ENCODE assay signal across 1 cellular context in the genomic region with DNA sequence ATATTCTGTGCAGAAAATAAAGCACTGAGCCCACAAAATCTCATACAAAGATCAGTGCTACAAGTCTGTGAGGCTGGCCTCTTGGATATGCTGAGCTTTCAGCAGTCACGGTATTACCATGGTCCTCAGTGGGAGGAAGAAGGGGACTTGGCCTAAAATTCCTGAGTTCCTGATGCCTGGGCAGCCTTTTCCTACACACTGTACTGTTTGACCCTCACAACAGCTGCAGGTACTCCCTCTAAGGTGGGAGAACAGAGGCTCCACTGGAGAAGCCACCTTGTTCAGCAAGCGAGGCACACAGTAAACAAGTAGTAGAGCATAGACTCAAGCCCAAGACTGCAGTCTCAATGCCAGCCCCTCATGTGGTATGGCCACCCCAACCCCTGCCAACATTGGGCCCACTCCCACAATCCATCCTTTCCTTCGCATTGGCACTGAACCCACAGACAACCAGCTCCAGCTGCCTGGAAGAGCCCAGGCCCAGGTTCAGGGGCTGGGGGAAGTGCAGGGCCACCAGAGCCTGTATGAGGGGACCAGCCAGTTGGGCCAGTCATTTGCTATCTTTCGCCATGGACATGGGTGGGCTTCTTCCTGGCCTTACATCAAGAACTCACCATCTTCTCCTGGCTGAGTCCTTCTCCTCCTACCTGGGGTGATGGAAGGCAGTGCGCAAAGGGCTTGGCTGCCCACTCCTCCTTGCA.
TF ChIP-seq lines count a peak whose summit lies in the region.

No MANE protein-coding gene starts in this region.

TF ChIP-seq in HepG2, 621 proteins besides CTCF, POLR2A, EP300 and RAD21 (continued from another document and continues in another):
- TF ChIP-seq, protein P1, sequence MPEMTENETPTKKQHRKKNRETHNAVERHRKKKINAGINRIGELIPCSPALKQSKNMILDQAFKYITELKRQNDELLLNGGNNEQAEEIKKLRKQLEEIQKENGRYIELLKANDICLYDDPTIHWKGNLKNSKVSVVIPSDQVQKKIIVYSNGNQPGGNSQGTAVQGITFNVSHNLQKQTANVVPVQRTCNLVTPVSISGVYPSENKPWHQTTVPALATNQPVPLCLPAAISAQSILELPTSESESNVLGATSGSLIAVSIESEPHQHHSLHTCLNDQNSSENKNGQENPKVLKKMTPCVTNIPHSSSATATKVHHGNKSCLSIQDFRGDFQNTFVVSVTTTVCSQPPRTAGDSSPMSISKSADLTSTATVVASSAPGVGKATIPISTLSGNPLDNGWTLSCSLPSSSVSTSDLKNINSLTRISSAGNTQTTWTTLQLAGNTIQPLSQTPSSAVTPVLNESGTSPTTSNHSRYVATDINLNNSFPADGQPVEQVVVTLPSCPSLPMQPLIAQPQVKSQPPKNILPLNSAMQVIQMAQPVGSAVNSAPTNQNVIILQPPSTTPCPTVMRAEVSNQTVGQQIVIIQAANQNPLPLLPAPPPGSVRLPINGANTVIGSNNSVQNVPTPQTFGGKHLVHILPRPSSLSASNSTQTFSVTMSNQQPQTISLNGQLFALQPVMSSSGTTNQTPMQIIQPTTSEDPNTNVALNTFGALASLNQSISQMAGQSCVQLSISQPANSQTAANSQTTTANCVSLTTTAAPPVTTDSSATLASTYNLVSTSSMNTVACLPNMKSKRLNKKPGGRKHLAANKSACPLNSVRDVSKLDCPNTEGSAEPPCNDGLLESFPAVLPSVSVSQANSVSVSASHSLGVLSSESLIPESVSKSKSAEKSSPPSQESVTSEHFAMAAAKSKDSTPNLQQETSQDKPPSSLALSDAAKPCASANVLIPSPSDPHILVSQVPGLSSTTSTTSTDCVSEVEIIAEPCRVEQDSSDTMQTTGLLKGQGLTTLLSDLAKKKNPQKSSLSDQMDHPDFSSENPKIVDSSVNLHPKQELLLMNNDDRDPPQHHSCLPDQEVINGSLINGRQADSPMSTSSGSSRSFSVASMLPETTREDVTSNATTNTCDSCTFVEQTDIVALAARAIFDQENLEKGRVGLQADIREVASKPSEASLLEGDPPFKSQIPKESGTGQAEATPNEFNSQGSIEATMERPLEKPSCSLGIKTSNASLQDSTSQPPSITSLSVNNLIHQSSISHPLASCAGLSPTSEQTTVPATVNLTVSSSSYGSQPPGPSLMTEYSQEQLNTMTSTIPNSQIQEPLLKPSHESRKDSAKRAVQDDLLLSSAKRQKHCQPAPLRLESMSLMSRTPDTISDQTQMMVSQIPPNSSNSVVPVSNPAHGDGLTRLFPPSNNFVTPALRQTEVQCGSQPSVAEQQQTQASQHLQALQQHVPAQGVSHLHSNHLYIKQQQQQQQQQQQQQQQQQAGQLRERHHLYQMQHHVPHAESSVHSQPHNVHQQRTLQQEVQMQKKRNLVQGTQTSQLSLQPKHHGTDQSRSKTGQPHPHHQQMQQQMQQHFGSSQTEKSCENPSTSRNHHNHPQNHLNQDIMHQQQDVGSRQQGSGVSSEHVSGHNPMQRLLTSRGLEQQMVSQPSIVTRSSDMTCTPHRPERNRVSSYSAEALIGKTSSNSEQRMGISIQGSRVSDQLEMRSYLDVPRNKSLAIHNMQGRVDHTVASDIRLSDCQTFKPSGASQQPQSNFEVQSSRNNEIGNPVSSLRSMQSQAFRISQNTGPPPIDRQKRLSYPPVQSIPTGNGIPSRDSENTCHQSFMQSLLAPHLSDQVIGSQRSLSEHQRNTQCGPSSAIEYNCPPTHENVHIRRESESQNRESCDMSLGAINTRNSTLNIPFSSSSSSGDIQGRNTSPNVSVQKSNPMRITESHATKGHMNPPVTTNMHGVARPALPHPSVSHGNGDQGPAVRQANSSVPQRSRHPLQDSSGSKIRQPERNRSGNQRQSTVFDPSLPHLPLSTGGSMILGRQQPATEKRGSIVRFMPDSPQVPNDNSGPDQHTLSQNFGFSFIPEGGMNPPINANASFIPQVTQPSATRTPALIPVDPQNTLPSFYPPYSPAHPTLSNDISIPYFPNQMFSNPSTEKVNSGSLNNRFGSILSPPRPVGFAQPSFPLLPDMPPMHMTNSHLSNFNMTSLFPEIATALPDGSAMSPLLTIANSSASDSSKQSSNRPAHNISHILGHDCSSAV (CRISPR knock-in tag; IDR thresholded peaks at IDR 0.05; ENCODE audit: borderline replicate concordance) = no peak
- TF ChIP-seq ZSCAN25 (CRISPR knock-in tag; IDR thresholded peaks at IDR 0.05) (no peak), SNAI1 (CRISPR knock-in tag; IDR thresholded peaks at IDR 0.05; ENCODE audit: borderline replicate concordance) (no peak), ETV5 (CRISPR knock-in tag; IDR thresholded peaks at IDR 0.05; ENCODE audit: borderline replicate concordance) (no peak), ZBTB20 (CRISPR knock-in tag; IDR thresholded peaks at IDR 0.05; ENCODE audit: borderline replicate concordance, low read depth) (no peak), ZNF709 (CRISPR knock-in tag; IDR thresholded peaks at IDR 0.05) (no peak), SMYD3 (CRISPR knock-in tag; IDR thresholded peaks at IDR 0.05) (no peak), ETV6 (CRISPR knock-in tag; conservative IDR thresholded peaks at IDR 0.05) (no peak), SOX5 (CRISPR knock-in tag; IDR thresholded peaks at IDR 0.05; ENCODE audit: borderline replicate concordance) (no peak), CENPX (CRISPR knock-in tag; IDR thresholded peaks at IDR 0.05) (no peak), NAIF1 (CRISPR knock-in tag; IDR thresholded peaks at IDR 0.05; ENCODE audit: borderline replicate concordance) (no peak), NRL (CRISPR knock-in tag; IDR thresholded peaks at IDR 0.05; ENCODE audit: borderline replicate concordance) (no peak), RBFOX2 (IDR thresholded peaks at IDR 0.05; ENCODE audit: low read depth, low read length) (peak; percentile 44; the same call in 1 of the 2 replicates), SOX6 (IDR thresholded peaks at IDR 0.05) (no peak), SOX6 (CRISPR knock-in tag; IDR thresholded peaks at IDR 0.05) (0 out of 2 replicates have a peak, but pooled peaks have one; percentile 45), MED13 (CRISPR knock-in tag; IDR thresholded peaks at IDR 0.05) (0 out of 2 replicates have a peak, but pooled peaks have one; percentile 10), EHMT2 (IDR thresholded peaks at IDR 0.05; ENCODE audit: borderline replicate concordance, low read depth, low read length) (no peak), ZSCAN31 (CRISPR knock-in tag; IDR thresholded peaks at IDR 0.05; ENCODE audit: low read depth) (peak; percentile 5; the same call in 1 of the 2 replicates), ZNF331 (CRISPR knock-in tag; IDR thresholded peaks at IDR 0.05) (no peak), ZFP36L2 (CRISPR knock-in tag; IDR thresholded peaks at IDR 0.05) (no peak), RNF2 (conservative IDR thresholded peaks at IDR 0.05; ENCODE audit: low read depth) (no peak), RBM39 (IDR thresholded peaks at IDR 0.05; ENCODE audit: low read depth, low read length, poor library complexity, severe bottlenecking) (no peak), ZNF296 (CRISPR knock-in tag; conservative IDR thresholded peaks at IDR 0.05) (no peak), ZFP41 (CRISPR knock-in tag; IDR thresholded peaks at IDR 0.05; ENCODE audit: borderline replicate concordance) (no peak), ZMYM4 (CRISPR knock-in tag; IDR thresholded peaks at IDR 0.05) (peak; percentile 32; the same call in 1 of the 2 replicates), MAFG (CRISPR knock-in tag; IDR thresholded peaks at IDR 0.05) (no peak), ATRX (CRISPR knock-in tag; IDR thresholded peaks at IDR 0.05; ENCODE audit: borderline replicate concordance) (no peak), POGZ (CRISPR knock-in tag; IDR thresholded peaks at IDR 0.05) (peak; percentile 7; the same call in 1 of the 2 replicates), ZBTB7B (CRISPR knock-in tag; IDR thresholded peaks at IDR 0.05) (no peak), ATF1 (CRISPR knock-in tag; IDR thresholded peaks at IDR 0.05) (0 out of 2 replicates have a peak, but pooled peaks have one; percentile 7), ZNF746 (CRISPR knock-in tag; IDR thresholded peaks at IDR 0.05) (0 out of 2 replicates have a peak, but pooled peaks have one; percentile 23), PHB2 (IDR thresholded peaks at IDR 0.05; ENCODE audit: partially characterized antibody) (no peak), ZFX (CRISPR knock-in tag; IDR thresholded peaks at IDR 0.05; ENCODE audit: low read depth) (peak; percentile 49), ISX (CRISPR knock-in tag; conservative IDR thresholded peaks at IDR 0.05) (no peak), BRCA1 (CRISPR knock-in tag; IDR thresholded peaks at IDR 0.05) (no peak)
- TF ChIP-seq, protein P2, sequence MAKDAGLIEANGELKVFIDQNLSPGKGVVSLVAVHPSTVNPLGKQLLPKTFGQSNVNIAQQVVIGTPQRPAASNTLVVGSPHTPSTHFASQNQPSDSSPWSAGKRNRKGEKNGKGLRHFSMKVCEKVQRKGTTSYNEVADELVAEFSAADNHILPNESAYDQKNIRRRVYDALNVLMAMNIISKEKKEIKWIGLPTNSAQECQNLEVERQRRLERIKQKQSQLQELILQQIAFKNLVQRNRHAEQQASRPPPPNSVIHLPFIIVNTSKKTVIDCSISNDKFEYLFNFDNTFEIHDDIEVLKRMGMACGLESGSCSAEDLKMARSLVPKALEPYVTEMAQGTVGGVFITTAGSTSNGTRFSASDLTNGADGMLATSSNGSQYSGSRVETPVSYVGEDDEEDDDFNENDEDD (CRISPR knock-in tag; IDR thresholded peaks at IDR 0.05; ENCODE audit: borderline replicate concordance) = no peak
- TF ChIP-seq, protein P3, sequence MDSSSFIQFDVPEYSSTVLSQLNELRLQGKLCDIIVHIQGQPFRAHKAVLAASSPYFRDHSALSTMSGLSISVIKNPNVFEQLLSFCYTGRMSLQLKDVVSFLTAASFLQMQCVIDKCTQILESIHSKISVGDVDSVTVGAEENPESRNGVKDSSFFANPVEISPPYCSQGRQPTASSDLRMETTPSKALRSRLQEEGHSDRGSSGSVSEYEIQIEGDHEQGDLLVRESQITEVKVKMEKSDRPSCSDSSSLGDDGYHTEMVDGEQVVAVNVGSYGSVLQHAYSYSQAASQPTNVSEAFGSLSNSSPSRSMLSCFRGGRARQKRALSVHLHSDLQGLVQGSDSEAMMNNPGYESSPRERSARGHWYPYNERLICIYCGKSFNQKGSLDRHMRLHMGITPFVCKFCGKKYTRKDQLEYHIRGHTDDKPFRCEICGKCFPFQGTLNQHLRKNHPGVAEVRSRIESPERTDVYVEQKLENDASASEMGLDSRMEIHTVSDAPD (CRISPR knock-in tag; IDR thresholded peaks at IDR 0.05) = no peak
- TF ChIP-seq, protein P4, sequence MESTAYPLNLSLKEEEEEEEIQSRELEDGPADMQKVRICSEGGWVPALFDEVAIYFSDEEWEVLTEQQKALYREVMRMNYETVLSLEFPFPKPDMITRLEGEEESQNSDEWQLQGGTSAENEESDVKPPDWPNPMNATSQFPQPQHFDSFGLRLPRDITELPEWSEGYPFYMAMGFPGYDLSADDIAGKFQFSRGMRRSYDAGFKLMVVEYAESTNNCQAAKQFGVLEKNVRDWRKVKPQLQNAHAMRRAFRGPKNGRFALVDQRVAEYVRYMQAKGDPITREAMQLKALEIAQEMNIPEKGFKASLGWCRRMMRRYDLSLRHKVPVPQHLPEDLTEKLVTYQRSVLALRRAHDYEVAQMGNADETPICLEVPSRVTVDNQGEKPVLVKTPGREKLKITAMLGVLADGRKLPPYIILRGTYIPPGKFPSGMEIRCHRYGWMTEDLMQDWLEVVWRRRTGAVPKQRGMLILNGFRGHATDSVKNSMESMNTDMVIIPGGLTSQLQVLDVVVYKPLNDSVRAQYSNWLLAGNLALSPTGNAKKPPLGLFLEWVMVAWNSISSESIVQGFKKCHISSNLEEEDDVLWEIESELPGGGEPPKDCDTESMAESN (CRISPR knock-in tag; conservative IDR thresholded peaks at IDR 0.05) = no peak; the same call in 1 of the 2 replicates
- TF ChIP-seq, protein P5, sequence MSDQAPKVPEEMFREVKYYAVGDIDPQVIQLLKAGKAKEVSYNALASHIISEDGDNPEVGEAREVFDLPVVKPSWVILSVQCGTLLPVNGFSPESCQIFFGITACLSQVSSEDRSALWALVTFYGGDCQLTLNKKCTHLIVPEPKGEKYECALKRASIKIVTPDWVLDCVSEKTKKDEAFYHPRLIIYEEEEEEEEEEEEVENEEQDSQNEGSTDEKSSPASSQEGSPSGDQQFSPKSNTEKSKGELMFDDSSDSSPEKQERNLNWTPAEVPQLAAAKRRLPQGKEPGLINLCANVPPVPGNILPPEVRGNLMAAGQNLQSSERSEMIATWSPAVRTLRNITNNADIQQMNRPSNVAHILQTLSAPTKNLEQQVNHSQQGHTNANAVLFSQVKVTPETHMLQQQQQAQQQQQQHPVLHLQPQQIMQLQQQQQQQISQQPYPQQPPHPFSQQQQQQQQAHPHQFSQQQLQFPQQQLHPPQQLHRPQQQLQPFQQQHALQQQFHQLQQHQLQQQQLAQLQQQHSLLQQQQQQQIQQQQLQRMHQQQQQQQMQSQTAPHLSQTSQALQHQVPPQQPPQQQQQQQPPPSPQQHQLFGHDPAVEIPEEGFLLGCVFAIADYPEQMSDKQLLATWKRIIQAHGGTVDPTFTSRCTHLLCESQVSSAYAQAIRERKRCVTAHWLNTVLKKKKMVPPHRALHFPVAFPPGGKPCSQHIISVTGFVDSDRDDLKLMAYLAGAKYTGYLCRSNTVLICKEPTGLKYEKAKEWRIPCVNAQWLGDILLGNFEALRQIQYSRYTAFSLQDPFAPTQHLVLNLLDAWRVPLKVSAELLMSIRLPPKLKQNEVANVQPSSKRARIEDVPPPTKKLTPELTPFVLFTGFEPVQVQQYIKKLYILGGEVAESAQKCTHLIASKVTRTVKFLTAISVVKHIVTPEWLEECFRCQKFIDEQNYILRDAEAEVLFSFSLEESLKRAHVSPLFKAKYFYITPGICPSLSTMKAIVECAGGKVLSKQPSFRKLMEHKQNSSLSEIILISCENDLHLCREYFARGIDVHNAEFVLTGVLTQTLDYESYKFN (CRISPR knock-in tag; conservative IDR thresholded peaks at IDR 0.05) = peak; percentile 61
- TF ChIP-seq, protein P6, sequence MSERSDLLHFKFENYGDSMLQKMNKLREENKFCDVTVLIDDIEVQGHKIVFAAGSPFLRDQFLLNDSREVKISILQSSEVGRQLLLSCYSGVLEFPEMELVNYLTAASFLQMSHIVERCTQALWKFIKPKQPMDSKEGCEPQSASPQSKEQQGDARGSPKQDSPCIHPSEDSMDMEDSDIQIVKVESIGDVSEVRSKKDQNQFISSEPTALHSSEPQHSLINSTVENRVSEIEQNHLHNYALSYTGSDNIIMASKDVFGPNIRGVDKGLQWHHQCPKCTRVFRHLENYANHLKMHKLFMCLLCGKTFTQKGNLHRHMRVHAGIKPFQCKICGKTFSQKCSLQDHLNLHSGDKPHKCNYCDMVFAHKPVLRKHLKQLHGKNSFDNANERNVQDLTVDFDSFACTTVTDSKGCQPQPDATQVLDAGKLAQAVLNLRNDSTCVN (CRISPR knock-in tag; IDR thresholded peaks at IDR 0.05; ENCODE audit: borderline replicate concordance) = no peak
- TF ChIP-seq, protein P7, sequence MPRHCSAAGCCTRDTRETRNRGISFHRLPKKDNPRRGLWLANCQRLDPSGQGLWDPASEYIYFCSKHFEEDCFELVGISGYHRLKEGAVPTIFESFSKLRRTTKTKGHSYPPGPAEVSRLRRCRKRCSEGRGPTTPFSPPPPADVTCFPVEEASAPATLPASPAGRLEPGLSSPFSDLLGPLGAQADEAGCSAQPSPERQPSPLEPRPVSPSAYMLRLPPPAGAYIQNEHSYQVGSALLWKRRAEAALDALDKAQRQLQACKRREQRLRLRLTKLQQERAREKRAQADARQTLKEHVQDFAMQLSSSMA (CRISPR knock-in tag; IDR thresholded peaks at IDR 0.05) = no peak
- TF ChIP-seq, protein P8, sequence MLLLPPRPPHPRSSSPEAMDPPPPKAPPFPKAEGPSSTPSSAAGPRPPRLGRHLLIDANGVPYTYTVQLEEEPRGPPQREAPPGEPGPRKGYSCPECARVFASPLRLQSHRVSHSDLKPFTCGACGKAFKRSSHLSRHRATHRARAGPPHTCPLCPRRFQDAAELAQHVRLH (CRISPR knock-in tag; IDR thresholded peaks at IDR 0.05; ENCODE audit: borderline replicate concordance, low read depth) = no peak
